In the genomic region with DNA sequence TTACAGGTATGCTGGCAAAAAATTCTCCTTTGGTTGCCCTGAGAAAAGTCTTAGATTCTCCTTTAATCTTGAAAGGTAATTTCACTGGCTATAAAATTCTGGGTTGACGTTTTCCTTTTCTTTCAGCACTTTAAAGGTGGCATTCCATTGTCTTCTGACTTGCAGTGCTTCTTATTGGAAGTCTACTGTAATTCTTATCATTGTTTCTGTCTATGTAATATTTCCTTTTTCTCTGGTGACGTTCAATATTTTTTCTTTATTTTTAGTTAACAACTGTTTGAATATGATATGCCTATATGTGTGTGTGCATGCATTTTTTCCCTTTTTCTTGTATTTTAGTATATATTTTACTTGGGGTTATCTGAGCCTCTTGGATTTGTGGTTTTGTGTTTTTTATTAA, we compare ENCODE assay signal across 10 cellular contexts.
"Had no signal": no experiment of that assay in that cellular context is flagged by ENCODE, and none has a peak within 500 bp of the region (broad histone marks: within the 10 kb centered on the region; RNA-seq: fewer than 3 reads in every experiment).

No MANE protein-coding gene starts in this region.

- H3K4me1 Mint-ChIP-seq: GM23338, H9 had no signal

- ATAC-seq: GM23338 had no signal

- H3K4me2 ChIP-seq: GM23338 had no signal

- H3K4me3 Mint-ChIP-seq: GM23338, H9, HFFc6 had no signal

- H3K9me3 ChIP-seq: HAP-1 had no signal

- DNase-seq: GM23248, GOT3, H7, H9, HCEC 1CT, HFFc6 had no signal

- H3K27ac ChIP-seq: GM23248 had no signal

- H3K4me3 ChIP-seq: GM23248, GM23338, HAP-1 had no signal

- H2AFZ ChIP-seq: GM23248, GM23338 had no signal

- H3K36me3 ChIP-seq: HAP-1 had no signal

- FAIRE-seq: H1, H54 had no signal

- H3K27ac Mint-ChIP-seq: GM23338, H9, HFFc6 had no signal

- H3K4me1 ChIP-seq: HAP-1 had no signal

- H3K9ac ChIP-seq: GM23248 had no signal
